ENCODE assay signal across 12 cellular contexts in the genomic region with DNA sequence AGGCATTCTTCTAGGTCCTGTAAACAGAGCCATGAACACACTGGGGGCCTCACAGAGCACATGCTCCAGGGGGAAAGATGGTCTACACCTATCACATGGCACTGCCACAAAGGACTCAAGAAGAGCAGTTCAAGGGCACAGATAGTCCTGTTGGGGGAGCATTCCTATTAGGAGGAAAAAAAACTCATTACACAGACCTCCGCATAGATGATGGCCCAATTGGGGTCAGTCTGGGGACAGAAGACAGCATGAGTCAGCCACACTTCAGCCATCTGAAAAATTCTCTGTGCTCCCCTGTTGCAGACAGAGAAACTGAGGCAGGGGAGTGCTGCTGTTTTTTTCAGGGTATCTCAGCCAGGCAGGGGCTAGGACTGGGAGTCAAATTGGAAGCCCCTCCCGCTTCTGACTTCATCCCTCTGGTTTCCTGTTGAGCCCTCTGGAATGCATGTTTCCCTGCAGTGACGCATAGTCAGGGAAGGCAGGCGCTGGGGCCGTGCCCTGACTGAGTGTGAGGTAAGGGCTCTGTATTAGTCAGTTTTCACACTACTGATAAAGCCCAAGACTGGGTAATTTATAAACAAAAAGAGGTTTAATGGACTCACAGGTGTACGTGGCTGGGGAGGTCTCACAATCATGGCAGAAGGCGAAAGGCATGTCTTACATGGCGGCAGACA.
A peak's percentile ranks its signal among the peaks of the same experiment; 100 is the strongest.
DNase-seq lines count a peak whose midpoint lies in the region; ATAC-seq and TF ChIP-seq lines count a peak whose summit lies in the region.
"Had no signal": no experiment of that assay in that cellular context is flagged by ENCODE, and none has a peak within 500 bp of the region (broad histone marks: within the 10 kb centered on the region; RNA-seq: fewer than 3 reads in every experiment).

No MANE protein-coding gene starts in this region.

- ATAC-seq in RWPE2 (ENCODE audit: low read depth) (peak; percentile 97), omental fat pad (ENCODE audit: low FRiP score) (peak; percentile 73), HG02678 (IDR thresholded peaks at IDR 0.05; ENCODE audit: unreplicated experiment) (no peak)
- ATAC-seq: body of pancreas had no signal

- CTCF ChIA-PET in CD4-positive, alpha-beta memory T cell (lab: Charles Lee; ENCODE audit: partially characterized antibody), result interaction anchor here (1.3 kb wide), 1 partner anchor 104 kb away, joined by 3 read pairs; no protein-coding TSS in a partner anchor

- H3K27ac ChIP-seq in RWPE2 (ENCODE audit: poor library complexity, severe bottlenecking), result peak overlapping the region; percentile 70
- H3K27ac ChIP-seq in CD4-positive, alpha-beta memory T cell (ENCODE audit: low read depth, low read length), result no peak overlapping the region
- H3K27ac ChIP-seq: lower lobe of right lung had no signal

- TF ChIP-seq CTCF in RWPE2 (IDR thresholded peaks at IDR 0.05; ENCODE audit: poor library complexity, severe bottlenecking) (no peak), fibroblast of mammary gland (conservative IDR thresholded peaks at IDR 0.05; ENCODE audit: control insufficient read depth, insufficient read depth, low read depth, low read length) (no peak), omental fat pad (IDR thresholded peaks at IDR 0.05) (no peak)

- no peaks in the 10 kb centered on the region for H3K36me3 ChIP-seq in RWPE2 (ENCODE audit: low read depth)
- H3K36me3 ChIP-seq in CD4-positive, alpha-beta memory T cell (ENCODE audit: insufficient read depth, low read length), result no peaks in the 10 kb centered on the region
- H3K36me3 ChIP-seq: lower lobe of right lung had no signal

- H3K4me1 Mint-ChIP-seq in CD4-positive, alpha-beta memory T cell, result no peaks in the 10 kb centered on the region

- peaks cover under 1 to 5% of the 10 kb centered on the region in 2 donors for H3K27me3 Mint-ChIP-seq in CD4-positive, alpha-beta memory T cell

- no peaks in the 10 kb centered on the region for H3K9me3 ChIP-seq in RWPE2 (ENCODE audit: severe bottlenecking)
- no peaks in the 10 kb centered on the region for H3K9me3 ChIP-seq in CD4-positive, alpha-beta memory T cell (ENCODE audit: control insufficient read depth in 1 of 2, low read length in 2 of 2)
- H3K9me3 ChIP-seq: body of pancreas, lower lobe of right lung had no signal

- DNase-seq in Caki2 (ENCODE audit: low read depth) (peak; percentile 74), RWPE2 (ENCODE audit: low spot score) (peak; percentile 92), fibroblast of mammary gland (ENCODE audit: low read depth) (peak; percentile 96), omental fat pad (ENCODE audit: low spot score) (no peak), NCI-H774 (lab: John Stamatoyannopoulos, UW) (no peak), NCI-H1092 (lab: John Stamatoyannopoulos, UW) (no peak)
- no peak for DNase-seq in CD4-positive, alpha-beta memory T cell
- DNase-seq: activated CD4-positive, CD25-positive, alpha-beta regulatory T cell; lower lobe of right lung; NCI-H446 treated with DMSO at 0.1 percent for 48 hours had no signal

- peaks cover 24% of the 10 kb centered on the region for H3K4me1 ChIP-seq in RWPE2 (ENCODE audit: insufficient read depth, poor library complexity, severe bottlenecking)
- no peaks in the 10 kb centered on the region for H3K4me1 ChIP-seq in CD4-positive, alpha-beta memory T cell (ENCODE audit: insufficient read depth, low read length)

- H3K9me3 Mint-ChIP-seq in CD4-positive, alpha-beta memory T cell, result peaks cover 0 to 3% (median 0%) of the 10 kb centered on the region in 8 donors

- no peaks in the 10 kb centered on the region for H3K27me3 ChIP-seq in RWPE2 (ENCODE audit: insufficient read depth, poor library complexity, severe bottlenecking)
- no peaks in the 10 kb centered on the region for H3K27me3 ChIP-seq in CD4-positive, alpha-beta memory T cell (ENCODE audit: insufficient read depth, low read length)
- H3K27me3 ChIP-seq: body of pancreas had no signal

- H3K4me3 ChIP-seq in RWPE2 (ENCODE audit: severe bottlenecking) (no peak overlapping the region), fibroblast of mammary gland (ENCODE audit: control insufficient read depth, low read depth, low read length) (no peak overlapping the region)
- no peak overlapping the region for H3K4me3 ChIP-seq in CD4-positive, alpha-beta memory T cell (ENCODE audit: low read length in 2 of 2)
- H3K4me3 ChIP-seq: body of pancreas, lower lobe of right lung had no signal

- no peak overlapping the region for H3K4me3 Mint-ChIP-seq in CD4-positive, alpha-beta memory T cell

- H3K27ac Mint-ChIP-seq in CD4-positive, alpha-beta memory T cell, result no peak overlapping the region

- POLR2A ChIA-PET in CD4-positive, alpha-beta memory T cell (lab: Charles Lee; ENCODE audit: partially characterized antibody), result no interaction called here

- H3K36me3 Mint-ChIP-seq in CD4-positive, alpha-beta memory T cell, result no peaks in the 10 kb centered on the region

- intact Hi-C loops in CD4-positive, alpha-beta memory T cell (cut with micrococcal nuclease), result no loop called here

- in situ Hi-C loops in Caki2 (cut with HindIII; ENCODE audit: low pct_unique_long_range_greater_than_20kb, low sequenced_read_pairs), result no loop called here

Comparison
In these comparisons a context has a peak if more than half of its experiments do, and no peak if none do; other contexts are left out.
1. DNase-seq: peak in Caki2 (single experiment), RWPE2 (single experiment) and fibroblast of mammary gland (single experiment); none in omental fat pad (single experiment), NCI-H774 (single experiment), CD4-positive, alpha-beta memory T cell (0 of 5) and NCI-H1092 (single experiment).